ENCODE assay signal across 19 cellular contexts in the genomic region with DNA sequence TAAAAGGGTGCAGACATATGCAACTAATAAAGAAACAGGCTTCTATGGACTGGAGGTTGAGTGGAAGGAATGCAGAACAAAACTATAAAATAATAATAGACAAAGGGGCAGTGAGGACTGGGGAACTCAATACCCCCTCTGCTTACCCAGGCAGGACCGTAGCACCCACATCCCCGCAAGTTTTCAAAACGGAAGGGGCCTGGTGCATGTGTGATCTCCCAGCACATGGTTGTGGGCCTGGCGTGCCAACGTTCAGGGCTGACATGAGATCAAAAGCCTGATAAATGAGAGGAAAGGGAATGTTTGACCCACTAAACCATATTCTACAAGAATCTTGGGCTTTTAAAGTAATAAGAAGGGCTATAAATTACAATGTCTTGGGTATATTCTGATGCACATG.
"Had no signal": no experiment of that assay in that cellular context is flagged by ENCODE, and none has a peak within 500 bp of the region (broad histone marks: within the 10 kb centered on the region; RNA-seq: fewer than 3 reads in every experiment).

No MANE protein-coding gene starts in this region.

- H3K27ac Mint-ChIP-seq: natural killer cell; stimulated activated naive B cell treated with anti-CD40 and anti-IgM and Interleukin-4, amounts not matched to agents 10 μg/mL and 1 μg/mL and 100 μg/mL, for 72 hours; stimulated activated naive CD8-positive, alpha-beta T cell treated with anti-CD3 and anti-CD28 coated beads, Interleukin-15, amount 100 ng/mL, for 72 hours had no signal

- H3K27me3 ChIP-seq: heart left ventricle, ovary, testis had no signal

- H3K4me2 ChIP-seq: smooth muscle cell had no signal

- H3K4me1 Mint-ChIP-seq: natural killer cell; stimulated activated naive B cell treated with anti-CD40 and anti-IgM and Interleukin-4, amounts not matched to agents 10 μg/mL and 1 μg/mL and 100 μg/mL, for 72 hours; stimulated activated naive CD8-positive, alpha-beta T cell treated with anti-CD3 and anti-CD28 coated beads, Interleukin-15, amount 100 ng/mL, for 72 hours had no signal

- FAIRE-seq: endometrium, frontal cortex, islet of Langerhans, urothelium cell line had no signal

- H3K36me3 ChIP-seq: heart left ventricle, ovary, transverse colon had no signal

- H3K4me1 ChIP-seq: testis, transverse colon had no signal

- H3K9me3 ChIP-seq: heart left ventricle, mucosa of descending colon, ovary, testis, transverse colon had no signal

- H3K36me3 Mint-ChIP-seq: natural killer cell; stimulated activated naive B cell treated with anti-CD40 and anti-IgM and Interleukin-4, amounts not matched to agents 10 μg/mL and 1 μg/mL and 100 μg/mL, for 72 hours had no signal

- H3K27ac ChIP-seq: heart left ventricle, ovary, testis, transverse colon had no signal

- ATAC-seq: esophagus mucosa; heart left ventricle; mucosa of descending colon; natural killer cell; right cardiac atrium; stimulated activated naive B cell treated with anti-CD40 and anti-IgM and Interleukin-4, amounts not matched to agents 10 μg/mL and 1 μg/mL and 100 μg/mL, for 72 hours; stimulated activated naive CD8-positive, alpha-beta T cell treated with anti-CD3 and anti-CD28 coated beads, Interleukin-15, amount 100 ng/mL, for 72 hours had no signal

- H3K4me3 Mint-ChIP-seq: natural killer cell; stimulated activated naive B cell treated with anti-CD40 and anti-IgM and Interleukin-4, amounts not matched to agents 10 μg/mL and 1 μg/mL and 100 μg/mL, for 72 hours; stimulated activated naive CD8-positive, alpha-beta T cell treated with anti-CD3 and anti-CD28 coated beads, Interleukin-15, amount 100 ng/mL, for 72 hours had no signal

- H3K4me3 ChIP-seq: heart left ventricle, mucosa of descending colon, ovary, smooth muscle cell, testis, transverse colon had no signal

- DNase-seq: effector memory CD4-positive, alpha-beta T cell; heart left ventricle; hypothalamus; kidney glomerular epithelial cell; mucosa of descending colon; natural killer cell; ovary; right cardiac atrium; stimulated activated CD4-positive, alpha-beta T cell treated with anti-CD3 and anti-CD28 coated beads, Interleukin-4, amount 100 ng/mL, for 1 hour; stimulated activated naive B cell treated with anti-CD40 and anti-IgM and Interleukin-4, amounts not matched to agents 10 μg/mL and 1 μg/mL and 100 μg/mL, for 72 hours; stimulated activated naive CD8-positive, alpha-beta T cell treated with anti-CD3 and anti-CD28 coated beads, Interleukin-15, amount 100 ng/mL, for 72 hours; testis; transverse colon had no signal

- H3K9me3 Mint-ChIP-seq: stimulated activated naive CD8-positive, alpha-beta T cell treated with anti-CD3 and anti-CD28 coated beads, Interleukin-15, amount 100 ng/mL, for 72 hours had no signal
